8 cellular contexts compared by ENCODE assay signal in genomic region chr1:45490121-45490622, GRCh38. TPM values are rescaled to one million over a fixed set of nuclear protein-coding genes. Genes with fewer than 3 reads are reported as not detected.
A peak's percentile ranks its signal among the peaks of the same experiment; 100 is the strongest.
DNase-seq lines count a peak whose midpoint lies in the region; ATAC-seq, FAIRE-seq and TF ChIP-seq lines count a peak whose summit lies in the region.

No MANE protein-coding gene starts in this region.

- H4K20me1 ChIP-seq in mammary epithelial cell (ENCODE audit: insufficient read depth, low read length) = no peaks in the 10 kb centered on the region

- peak overlapping the region; percentile 49 for H3K27ac ChIP-seq in mammary epithelial cell (ENCODE audit: insufficient read depth, low read depth, low read length)

- no TSS peak for BruUV-seq in mammary epithelial cell (replicated peaks; lab: Mats Ljungman, UMichigan)

- H3K4me3 ChIP-seq in mammary epithelial cell (replicated peaks in 1 of 3; ENCODE audit: insufficient read depth in 1 of 3, low read depth in 2 of 3, low read length in 3 of 3) = peak overlapping the region; percentile 72 to 92 (median 83)

- H3K79me2 ChIP-seq in mammary epithelial cell (ENCODE audit: insufficient read depth, low read length) = no peaks in the 10 kb centered on the region

- dilution Hi-C loops in mammary epithelial cell (cut with HindIII; ENCODE audit: low sequenced_read_pairs) = no loop called here

- in situ Hi-C loops in mammary epithelial cell (cut with MboI; ENCODE audit: low sequenced_read_pairs in 2 of 2) = loop anchor here (5.0 to 25.0 kb wide), 4 partner anchors 133 to 703 kb away; partner anchors contain the start of genes HECTD3 (in 2 of the 2), UROD (in 2 of the 2), BEST4 (in 1 of the 2) and RPS8 (in 1 of the 2)

- DNase-seq in NOMO-1 (lab: John Stamatoyannopoulos, UW; ENCODE audit: unreplicated experiment in 2 of 2) = peak; percentile 36 to 51
- no peak for DNase-seq in NOMO-1 treated with dmso at 0.1 percent for 144 hours (lab: John Stamatoyannopoulos, UW; ENCODE audit: unreplicated experiment)
- peak; percentile 35 for DNase-seq in mammary epithelial cell
- DNase-seq in left lobe of liver (ENCODE audit: low spot score) = peak; percentile 40
- no peak for DNase-seq in urothelium cell line (ENCODE audit: low spot score)
- DNase-seq in activated T-helper 1 cell treated with anti-CD3 and anti-CD28 coated beads, Interleukin-12 subunit alpha, Interleukin-12 subunit beta, Interleukin-2, Interleukin-4 antibody, amounts not matched to agents 30 ng/mL and 10 ng/mL and 1 ng/mL, durations not matched to agents 14 hours and 24 hours and 36 hours (ENCODE audit: low spot score) = no peak

- H3K4me1 ChIP-seq in mammary epithelial cell (ENCODE audit: insufficient read depth, low read length) = peaks cover 6% of the 10 kb centered on the region

- H3K4me2 ChIP-seq in mammary epithelial cell (ENCODE audit: insufficient read depth, low read depth, low read length) = peak overlapping the region; percentile 92

- ATAC-seq in left lobe of liver (peak; percentile 1), HG02970 (IDR thresholded peaks at IDR 0.05; ENCODE audit: low FRiP score, unreplicated experiment) (no peak), GM19324 (IDR thresholded peaks at IDR 0.05; ENCODE audit: low FRiP score, unreplicated experiment) (no peak)

- TF ChIP-seq CTCF in mammary epithelial cell (conservative IDR thresholded peaks at IDR 0.05 in 1 of 2, IDR thresholded peaks at IDR 0.05 in 1 of 2; ENCODE audit: extremely low read depth in 1 of 2, insufficient read depth in 1 of 2, low read depth in 1 of 2, low read length in 2 of 2) = no peak

- H3K4me1 Mint-ChIP-seq in activated T-helper 1 cell treated with anti-CD3 and anti-CD28 coated beads, Interleukin-12 subunit alpha, Interleukin-12 subunit beta, Interleukin-2, Interleukin-4 antibody, amounts not matched to agents 30 ng/mL and 10 ng/mL and 1 ng/mL, durations not matched to agents 14 hours and 24 hours and 36 hours (ENCODE audit: low read depth) = peaks cover 5% of the 10 kb centered on the region

- H3K9ac ChIP-seq in mammary epithelial cell (ENCODE audit: insufficient read depth, low read length) = peak overlapping the region; percentile 84

- H3K9me3 ChIP-seq in mammary epithelial cell (replicated peaks; ENCODE audit: insufficient read depth, low read length) = no peaks in the 10 kb centered on the region

- H3K9me3 Mint-ChIP-seq in activated T-helper 1 cell treated with anti-CD3 and anti-CD28 coated beads, Interleukin-12 subunit alpha, Interleukin-12 subunit beta, Interleukin-2, Interleukin-4 antibody, amounts not matched to agents 30 ng/mL and 10 ng/mL and 1 ng/mL, durations not matched to agents 14 hours and 24 hours and 36 hours = no peaks in the 10 kb centered on the region

- H3K27me3 Mint-ChIP-seq in activated T-helper 1 cell treated with anti-CD3 and anti-CD28 coated beads, Interleukin-12 subunit alpha, Interleukin-12 subunit beta, Interleukin-2, Interleukin-4 antibody, amounts not matched to agents 30 ng/mL and 10 ng/mL and 1 ng/mL, durations not matched to agents 14 hours and 24 hours and 36 hours (ENCODE audit: insufficient read depth) = no peaks in the 10 kb centered on the region

- CTCF ChIA-PET in mammary epithelial cell (lab: Charles Lee; ENCODE audit: low non-redundant PET) = no interaction called here

- intact Hi-C loops in mammary epithelial cell (cut with micrococcal nuclease) = loop anchor here (2.0 to 10.0 kb wide), 6 partner anchors 148 to 773 kb away; partner anchors contain the start of genes MUTYH, RNU5D-1 and TOE1
- intact Hi-C loops in activated T-helper 1 cell treated with anti-CD3 and anti-CD28 coated beads, Interleukin-12 subunit alpha, Interleukin-12 subunit beta, Interleukin-2, Interleukin-4 antibody, amounts not matched to agents 30 ng/mL and 10 ng/mL and 1 ng/mL, durations not matched to agents 14 hours and 24 hours and 36 hours (cut with micrococcal nuclease) = loop anchor here (2.0 to 5.0 kb wide), 6 partner anchors 33 to 812 kb away; partner anchors contain the start of genes BTBD19, DYNLT4, IPP and LRRC41

- no peak overlapping the region for H3K27ac Mint-ChIP-seq in activated T-helper 1 cell treated with anti-CD3 and anti-CD28 coated beads, Interleukin-12 subunit alpha, Interleukin-12 subunit beta, Interleukin-2, Interleukin-4 antibody, amounts not matched to agents 30 ng/mL and 10 ng/mL and 1 ng/mL, durations not matched to agents 14 hours and 24 hours and 36 hours

- no peaks in the 10 kb centered on the region for H3K36me3 ChIP-seq in mammary epithelial cell (ENCODE audit: insufficient read depth, low read length)

- H3K27me3 ChIP-seq in mammary epithelial cell (ENCODE audit: insufficient read depth, low read length) = no peaks in the 10 kb centered on the region

- peak overlapping the region; percentile 96 for H2AFZ ChIP-seq in mammary epithelial cell (ENCODE audit: low read depth, low read length)

- FAIRE-seq in urothelium cell line (lab: Jason Lieb, UNC) = peak; percentile 66

- H3K36me3 Mint-ChIP-seq in activated T-helper 1 cell treated with anti-CD3 and anti-CD28 coated beads, Interleukin-12 subunit alpha, Interleukin-12 subunit beta, Interleukin-2, Interleukin-4 antibody, amounts not matched to agents 30 ng/mL and 10 ng/mL and 1 ng/mL, durations not matched to agents 14 hours and 24 hours and 36 hours (ENCODE audit: low read depth) = peaks cover 3% of the 10 kb centered on the region

- no peak overlapping the region for H3K4me3 Mint-ChIP-seq in activated T-helper 1 cell treated with anti-CD3 and anti-CD28 coated beads, Interleukin-12 subunit alpha, Interleukin-12 subunit beta, Interleukin-2, Interleukin-4 antibody, amounts not matched to agents 30 ng/mL and 10 ng/mL and 1 ng/mL, durations not matched to agents 14 hours and 24 hours and 36 hours

- 8% methylated on average over 14 of the region's 17 CpGs for WGBS in mammary epithelial cell (ENCODE audit: low coverage, missing lambda C conversion rate)

RNA-seq across cellular contexts. Expression of gene TESK2, which starts 0.8 kb away (rescaled TPM):
- total RNA-seq in mammary epithelial cell (1 to 10 TPM; 3.8 to 4.5 TPM), left lobe of liver (7.0 TPM)
- polyA plus RNA-seq in mammary epithelial cell = 2.4 TPM
- polyA minus RNA-seq in mammary epithelial cell = 1.9 TPM
- 1.4 and 1.6 TPM in 2 replicates for total RNA-seq in activated T-helper 1 cell treated with anti-CD3 and anti-CD28 coated beads, Interleukin-12 subunit alpha, Interleukin-12 subunit beta, Interleukin-2, Interleukin-4 antibody, amounts not matched to agents 30 ng/mL and 10 ng/mL and 1 ng/mL, durations not matched to agents 14 hours and 24 hours and 36 hours

RNA-seq across cellular contexts. Expression of gene CCDC163, which starts 9.7 kb away (rescaled TPM):
- total RNA-seq in mammary epithelial cell (1 to 10 TPM; 1.0 to 5.1 TPM), left lobe of liver (2.1 TPM)
- 3.1 TPM for polyA plus RNA-seq in mammary epithelial cell
- 10.5 TPM for polyA minus RNA-seq in mammary epithelial cell
- total RNA-seq in activated T-helper 1 cell treated with anti-CD3 and anti-CD28 coated beads, Interleukin-12 subunit alpha, Interleukin-12 subunit beta, Interleukin-2, Interleukin-4 antibody, amounts not matched to agents 30 ng/mL and 10 ng/mL and 1 ng/mL, durations not matched to agents 14 hours and 24 hours and 36 hours = 3.5 and 4.5 TPM in 2 replicates

RNA-seq across cellular contexts. Expression of gene MMACHC, which starts 9.9 kb away (rescaled TPM):
- total RNA-seq in mammary epithelial cell (10 to 100 TPM in 1 of 2 donors, 1 to 10 TPM in 1; 4.3 to 10.4 TPM), left lobe of liver (32.3 TPM)
- 9.4 TPM for polyA plus RNA-seq in mammary epithelial cell
- 14.1 TPM for polyA minus RNA-seq in mammary epithelial cell
- total RNA-seq in activated T-helper 1 cell treated with anti-CD3 and anti-CD28 coated beads, Interleukin-12 subunit alpha, Interleukin-12 subunit beta, Interleukin-2, Interleukin-4 antibody, amounts not matched to agents 30 ng/mL and 10 ng/mL and 1 ng/mL, durations not matched to agents 14 hours and 24 hours and 36 hours = 10.4 and 10.6 TPM in 2 replicates

RNA-seq across cellular contexts. Expression of gene PRDX1, which starts 31.5 kb away (rescaled TPM):
- total RNA-seq in mammary epithelial cell (100 to 1,000 TPM; 273 to 406 TPM), left lobe of liver (320 TPM)
- polyA plus RNA-seq in mammary epithelial cell = 674 TPM
- 272 TPM for polyA minus RNA-seq in mammary epithelial cell
- 635 and 655 TPM in 2 replicates for total RNA-seq in activated T-helper 1 cell treated with anti-CD3 and anti-CD28 coated beads, Interleukin-12 subunit alpha, Interleukin-12 subunit beta, Interleukin-2, Interleukin-4 antibody, amounts not matched to agents 30 ng/mL and 10 ng/mL and 1 ng/mL, durations not matched to agents 14 hours and 24 hours and 36 hours

Comparison
In these comparisons a context has a peak if more than half of its experiments do, and no peak if none do; other contexts are left out.
1. DNase-seq: peak in NOMO-1 (2 of 2), mammary epithelial cell (single experiment) and left lobe of liver (single experiment); none in NOMO-1 treated with dmso at 0.1 percent for 144 hours (single experiment), urothelium cell line (single experiment) and activated T-helper 1 cell treated with anti-CD3 and anti-CD28 coated beads, Interleukin-12 subunit alpha, Interleukin-12 subunit beta, Interleukin-2, Interleukin-4 antibody, amounts not matched to agents 30 ng/mL and 10 ng/mL and 1 ng/mL, durations not matched to agents 14 hours and 24 hours and 36 hours (single experiment).